Comparison of ENCODE assay signal across 12 cellular contexts in the genomic region with DNA sequence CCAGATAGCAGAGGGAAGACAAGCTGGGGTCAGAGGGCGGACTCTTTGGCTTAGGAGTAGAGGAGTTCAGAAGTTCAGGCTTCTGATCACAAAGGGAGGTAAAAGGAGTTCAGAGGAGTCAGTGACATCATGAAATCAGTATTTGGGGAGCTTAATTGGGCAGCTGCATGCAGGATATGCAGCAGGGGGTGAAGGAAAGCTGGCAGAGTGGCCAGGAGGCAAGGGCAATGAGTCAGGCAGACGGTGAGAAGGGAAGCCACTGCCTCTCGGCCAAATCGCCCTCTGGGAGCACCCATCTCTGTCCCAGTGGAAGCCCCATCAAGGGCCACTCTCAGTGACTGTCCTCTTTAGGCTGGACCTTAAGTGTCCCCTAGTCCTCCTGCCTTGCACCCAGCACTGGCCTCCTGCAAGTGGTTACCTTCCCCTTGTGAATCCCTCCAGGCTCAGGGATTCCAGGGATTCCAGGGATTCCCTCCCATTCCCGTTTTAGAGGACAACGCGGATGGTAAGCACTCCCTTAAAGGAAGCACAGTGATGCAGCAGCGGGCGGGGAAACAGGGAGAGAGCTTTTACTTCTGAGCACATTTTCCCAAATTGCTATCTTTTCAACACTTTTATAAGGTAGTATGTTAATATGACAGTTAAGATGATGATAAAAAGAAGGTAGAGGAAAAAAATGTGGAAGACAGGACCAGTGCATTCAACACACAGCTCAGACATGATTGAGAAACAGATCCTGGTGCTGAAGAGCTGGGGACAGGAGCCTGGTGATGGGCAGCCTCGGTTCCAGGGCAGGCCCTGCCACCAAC.
DNase-seq lines count a peak whose midpoint lies in the region; ATAC-seq and TF ChIP-seq lines count a peak whose summit lies in the region.
"Had no signal": no experiment of that assay in that cellular context is flagged by ENCODE, and none has a peak within 500 bp of the region (broad histone marks: within the 10 kb centered on the region; RNA-seq: fewer than 3 reads in every experiment).

No MANE protein-coding gene starts in this region.

- no peaks in the 10 kb centered on the region for H3K27me3 ChIP-seq in ascending aorta

- peak; percentile 21 for ATAC-seq in left colon
- no peak for ATAC-seq in GM18517 (IDR thresholded peaks at IDR 0.05; ENCODE audit: unreplicated experiment)

- H3K4me3 ChIP-seq in ascending aorta = no peak overlapping the region

- peaks cover 27% of the 10 kb centered on the region for H3K27me3 Mint-ChIP-seq in activated naive CD8-positive, alpha-beta T cell treated with anti-CD3 and anti-CD28 coated beads for 36 hours

- H3K4me1 ChIP-seq in ascending aorta = peaks cover 18 to 64% of the 10 kb centered on the region in 2 donors

- no peaks in the 10 kb centered on the region for H3K4me1 Mint-ChIP-seq in activated naive CD8-positive, alpha-beta T cell treated with anti-CD3 and anti-CD28 coated beads for 36 hours

- H3K9me3 Mint-ChIP-seq in activated naive CD8-positive, alpha-beta T cell treated with anti-CD3 and anti-CD28 coated beads for 36 hours = no peaks in the 10 kb centered on the region

- H3K27ac Mint-ChIP-seq in activated naive CD8-positive, alpha-beta T cell treated with anti-CD3 and anti-CD28 coated beads for 36 hours = no peak overlapping the region

- in situ Hi-C loops in ACHN (cut with HindIII; ENCODE audit: low pct_ligation_motif_present, low pct_unique_long_range_greater_than_20kb, low sequenced_read_pairs) = no loop called here

- peak overlapping the region; percentile 79 to 83 for H3K27ac ChIP-seq in ascending aorta
- H3K27ac ChIP-seq: C4-2B, VCaP had no signal

- H3K4me3 Mint-ChIP-seq in activated naive CD8-positive, alpha-beta T cell treated with anti-CD3 and anti-CD28 coated beads for 36 hours = no peak overlapping the region

- H3K9me3 ChIP-seq in ascending aorta = no peaks in the 10 kb centered on the region

- intact Hi-C loops in ascending aorta (cut with DNase I) (no loop called here), left colon (cut with DNase I, micrococcal nuclease) (no loop called here)

- peak; percentile 81 for DNase-seq in ACHN
- DNase-seq in HK-2 (ENCODE audit: unreplicated experiment) = peak; percentile 44
- DNase-seq in ascending aorta (ENCODE audit: low spot score in 2 of 2) = no peak
- DNase-seq in left colon = no peak
- DNase-seq in activated naive CD8-positive, alpha-beta T cell treated with anti-CD3 and anti-CD28 coated beads for 36 hours = no peak
- no peak for DNase-seq in NCI-H146 treated with DMSO at 0.1 percent for 48 hours (lab: John Stamatoyannopoulos, UW; ENCODE audit: unreplicated experiment)
- no peak for DNase-seq in activated T-cell treated with anti-CD3 and anti-CD28 coated beads for 4 hours
- DNase-seq: activated gamma-delta T cell treated with Interleukin-2 at 50 U/mL for 16 hours, erythroblast had no signal

- TF ChIP-seq CTCF in ascending aorta (IDR thresholded peaks at IDR 0.05) = no peak

- H3K36me3 ChIP-seq in ascending aorta = no peaks in the 10 kb centered on the region

- no peaks in the 10 kb centered on the region for H3K36me3 Mint-ChIP-seq in activated naive CD8-positive, alpha-beta T cell treated with anti-CD3 and anti-CD28 coated beads for 36 hours

Comparison
In these comparisons a context has a peak if more than half of its experiments do, and no peak if none do; other contexts are left out.
1. DNase-seq: peak in ACHN (single experiment) and HK-2 (single experiment); none in ascending aorta (0 of 2), left colon (0 of 2), activated naive CD8-positive, alpha-beta T cell treated with anti-CD3 and anti-CD28 coated beads for 36 hours (single experiment), NCI-H146 treated with DMSO at 0.1 percent for 48 hours (single experiment) and activated T-cell treated with anti-CD3 and anti-CD28 coated beads for 4 hours (single experiment).